Comparison of ENCODE assay signal across 1 cellular context in genomic region chr3:23945903-23946751, GRCh38.
TF ChIP-seq lines count a peak whose summit lies in the region.

No MANE protein-coding gene starts in this region.

TF ChIP-seq in HepG2, 621 proteins besides CTCF, POLR2A, EP300 and RAD21 (continued from another document):
- TF ChIP-seq ZBTB49 (CRISPR knock-in tag; IDR thresholded peaks at IDR 0.05; ENCODE audit: borderline replicate concordance): no peak
- TF ChIP-seq EZH2 (conservative IDR thresholded peaks at IDR 0.05; ENCODE audit: low read depth, low read length): no peak
- TF ChIP-seq ZNF605 (CRISPR knock-in tag; IDR thresholded peaks at IDR 0.05): peak; percentile 97
- TF ChIP-seq ZNF136 (CRISPR knock-in tag; IDR thresholded peaks at IDR 0.05; ENCODE audit: low read depth): no peak
- TF ChIP-seq ZNF30 (CRISPR knock-in tag; IDR thresholded peaks at IDR 0.05): peak; percentile 59; the same call in 1 of the 2 replicates
- TF ChIP-seq, protein P1, sequence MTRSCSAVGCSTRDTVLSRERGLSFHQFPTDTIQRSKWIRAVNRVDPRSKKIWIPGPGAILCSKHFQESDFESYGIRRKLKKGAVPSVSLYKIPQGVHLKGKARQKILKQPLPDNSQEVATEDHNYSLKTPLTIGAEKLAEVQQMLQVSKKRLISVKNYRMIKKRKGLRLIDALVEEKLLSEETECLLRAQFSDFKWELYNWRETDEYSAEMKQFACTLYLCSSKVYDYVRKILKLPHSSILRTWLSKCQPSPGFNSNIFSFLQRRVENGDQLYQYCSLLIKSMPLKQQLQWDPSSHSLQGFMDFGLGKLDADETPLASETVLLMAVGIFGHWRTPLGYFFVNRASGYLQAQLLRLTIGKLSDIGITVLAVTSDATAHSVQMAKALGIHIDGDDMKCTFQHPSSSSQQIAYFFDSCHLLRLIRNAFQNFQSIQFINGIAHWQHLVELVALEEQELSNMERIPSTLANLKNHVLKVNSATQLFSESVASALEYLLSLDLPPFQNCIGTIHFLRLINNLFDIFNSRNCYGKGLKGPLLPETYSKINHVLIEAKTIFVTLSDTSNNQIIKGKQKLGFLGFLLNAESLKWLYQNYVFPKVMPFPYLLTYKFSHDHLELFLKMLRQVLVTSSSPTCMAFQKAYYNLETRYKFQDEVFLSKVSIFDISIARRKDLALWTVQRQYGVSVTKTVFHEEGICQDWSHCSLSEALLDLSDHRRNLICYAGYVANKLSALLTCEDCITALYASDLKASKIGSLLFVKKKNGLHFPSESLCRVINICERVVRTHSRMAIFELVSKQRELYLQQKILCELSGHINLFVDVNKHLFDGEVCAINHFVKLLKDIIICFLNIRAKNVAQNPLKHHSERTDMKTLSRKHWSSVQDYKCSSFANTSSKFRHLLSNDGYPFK (CRISPR knock-in tag; IDR thresholded peaks at IDR 0.05; ENCODE audit: borderline replicate concordance): no peak
- TF ChIP-seq, protein P2, sequence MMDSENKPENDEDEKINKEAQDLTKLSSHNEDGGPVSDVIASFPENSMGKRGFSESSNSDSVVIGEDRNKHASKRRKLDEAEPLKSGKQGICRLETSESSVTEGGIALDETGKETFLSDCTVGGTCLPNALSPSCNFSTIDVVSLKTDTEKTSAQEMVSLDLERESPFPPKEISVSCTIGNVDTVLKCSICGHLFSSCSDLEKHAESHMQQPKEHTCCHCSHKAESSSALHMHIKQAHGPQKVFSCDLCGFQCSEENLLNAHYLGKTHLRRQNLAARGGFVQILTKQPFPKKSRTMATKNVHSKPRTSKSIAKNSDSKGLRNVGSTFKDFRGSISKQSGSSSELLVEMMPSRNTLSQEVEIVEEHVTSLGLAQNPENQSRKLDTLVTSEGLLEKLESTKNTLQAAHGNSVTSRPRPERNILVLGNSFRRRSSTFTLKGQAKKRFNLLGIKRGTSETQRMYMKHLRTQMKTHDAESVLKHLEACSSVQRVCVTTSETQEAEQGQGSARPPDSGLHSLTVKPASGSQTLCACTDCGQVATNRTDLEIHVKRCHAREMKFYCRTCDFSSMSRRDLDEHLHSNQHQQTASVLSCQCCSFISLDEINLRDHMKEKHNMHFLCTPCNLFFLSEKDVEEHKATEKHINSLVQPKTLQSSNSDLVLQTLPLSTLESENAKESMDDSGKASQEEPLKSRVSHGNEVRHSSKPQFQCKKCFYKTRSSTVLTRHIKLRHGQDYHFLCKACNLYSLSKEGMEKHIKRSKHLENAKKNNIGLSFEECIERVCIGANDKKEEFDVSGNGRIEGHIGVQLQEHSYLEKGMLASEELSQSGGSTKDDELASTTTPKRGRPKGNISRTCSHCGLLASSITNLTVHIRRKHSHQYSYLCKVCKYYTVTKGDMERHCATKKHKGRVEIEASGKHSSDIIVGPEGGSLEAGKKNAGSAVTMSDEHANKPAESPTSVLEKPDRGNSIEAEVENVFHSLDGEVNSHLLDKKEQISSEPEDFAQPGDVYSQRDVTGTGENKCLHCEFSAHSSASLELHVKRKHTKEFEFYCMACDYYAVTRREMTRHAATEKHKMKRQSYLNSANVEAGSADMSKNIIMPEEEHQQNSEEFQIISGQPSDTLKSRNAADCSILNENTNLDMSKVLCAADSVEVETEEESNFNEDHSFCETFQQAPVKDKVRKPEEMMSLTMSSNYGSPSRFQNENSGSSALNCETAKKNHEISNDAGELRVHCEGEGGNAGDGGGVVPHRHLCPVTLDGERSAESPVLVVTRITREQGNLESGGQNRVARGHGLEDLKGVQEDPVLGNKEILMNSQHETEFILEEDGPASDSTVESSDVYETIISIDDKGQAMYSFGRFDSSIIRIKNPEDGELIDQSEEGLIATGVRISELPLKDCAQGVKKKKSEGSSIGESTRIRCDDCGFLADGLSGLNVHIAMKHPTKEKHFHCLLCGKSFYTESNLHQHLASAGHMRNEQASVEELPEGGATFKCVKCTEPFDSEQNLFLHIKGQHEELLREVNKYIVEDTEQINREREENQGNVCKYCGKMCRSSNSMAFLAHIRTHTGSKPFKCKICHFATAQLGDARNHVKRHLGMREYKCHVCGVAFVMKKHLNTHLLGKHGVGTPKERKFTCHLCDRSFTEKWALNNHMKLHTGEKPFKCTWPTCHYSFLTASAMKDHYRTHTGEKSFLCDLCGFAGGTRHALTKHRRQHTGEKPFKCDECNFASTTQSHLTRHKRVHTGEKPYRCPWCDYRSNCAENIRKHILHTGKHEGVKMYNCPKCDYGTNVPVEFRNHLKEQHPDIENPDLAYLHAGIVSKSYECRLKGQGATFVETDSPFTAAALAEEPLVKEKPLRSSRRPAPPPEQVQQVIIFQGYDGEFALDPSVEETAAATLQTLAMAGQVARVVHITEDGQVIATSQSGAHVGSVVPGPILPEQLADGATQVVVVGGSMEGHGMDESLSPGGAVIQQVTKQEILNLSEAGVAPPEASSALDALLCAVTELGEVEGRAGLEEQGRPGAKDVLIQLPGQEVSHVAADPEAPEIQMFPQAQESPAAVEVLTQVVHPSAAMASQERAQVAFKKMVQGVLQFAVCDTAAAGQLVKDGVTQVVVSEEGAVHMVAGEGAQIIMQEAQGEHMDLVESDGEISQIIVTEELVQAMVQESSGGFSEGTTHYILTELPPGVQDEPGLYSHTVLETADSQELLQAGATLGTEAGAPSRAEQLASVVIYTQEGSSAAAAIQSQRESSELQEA (CRISPR knock-in tag; IDR thresholded peaks at IDR 0.05; ENCODE audit: not compliant biosample characterization): peak; percentile 95
- TF ChIP-seq HDAC6 (IDR thresholded peaks at IDR 0.05; ENCODE audit: low read depth, low read length): no peak
- TF ChIP-seq RELA (CRISPR knock-in tag; IDR thresholded peaks at IDR 0.05): no peak
- no peak for TF ChIP-seq ADNP (CRISPR knock-in tag; IDR thresholded peaks at IDR 0.05)
- TF ChIP-seq PHF5A (CRISPR knock-in tag; IDR thresholded peaks at IDR 0.05; ENCODE audit: low read depth, unreplicated experiment): no peak
- peak; percentile 92; the same call in 1 of the 2 replicates for TF ChIP-seq ZFP82 (CRISPR knock-in tag; IDR thresholded peaks at IDR 0.05; ENCODE audit: borderline replicate concordance)
- TF ChIP-seq FOXA3 (CRISPR knock-in tag; IDR thresholded peaks at IDR 0.05): no peak
- no peak for TF ChIP-seq ZNF180 (CRISPR knock-in tag; IDR thresholded peaks at IDR 0.05; ENCODE audit: borderline replicate concordance, low read depth)
- TF ChIP-seq, protein P3, sequence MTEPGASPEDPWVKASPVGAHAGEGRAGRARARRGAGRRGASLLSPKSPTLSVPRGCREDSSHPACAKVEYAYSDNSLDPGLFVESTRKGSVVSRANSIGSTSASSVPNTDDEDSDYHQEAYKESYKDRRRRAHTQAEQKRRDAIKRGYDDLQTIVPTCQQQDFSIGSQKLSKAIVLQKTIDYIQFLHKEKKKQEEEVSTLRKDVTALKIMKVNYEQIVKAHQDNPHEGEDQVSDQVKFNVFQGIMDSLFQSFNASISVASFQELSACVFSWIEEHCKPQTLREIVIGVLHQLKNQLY (CRISPR knock-in tag; IDR thresholded peaks at IDR 0.05): peak; percentile 53; the same call in 1 of the 2 replicates
- no peak for TF ChIP-seq ZNF24 (IDR thresholded peaks at IDR 0.05)
- peak; percentile 54; the same call in 1 of the 2 replicates for TF ChIP-seq POLR2AphosphoS5 (IDR thresholded peaks at IDR 0.05; ENCODE audit: low read depth, low read length)
- TF ChIP-seq ZBTB3 (CRISPR knock-in tag; IDR thresholded peaks at IDR 0.05; ENCODE audit: borderline replicate concordance, low read depth): no peak
- TF ChIP-seq, protein P4, sequence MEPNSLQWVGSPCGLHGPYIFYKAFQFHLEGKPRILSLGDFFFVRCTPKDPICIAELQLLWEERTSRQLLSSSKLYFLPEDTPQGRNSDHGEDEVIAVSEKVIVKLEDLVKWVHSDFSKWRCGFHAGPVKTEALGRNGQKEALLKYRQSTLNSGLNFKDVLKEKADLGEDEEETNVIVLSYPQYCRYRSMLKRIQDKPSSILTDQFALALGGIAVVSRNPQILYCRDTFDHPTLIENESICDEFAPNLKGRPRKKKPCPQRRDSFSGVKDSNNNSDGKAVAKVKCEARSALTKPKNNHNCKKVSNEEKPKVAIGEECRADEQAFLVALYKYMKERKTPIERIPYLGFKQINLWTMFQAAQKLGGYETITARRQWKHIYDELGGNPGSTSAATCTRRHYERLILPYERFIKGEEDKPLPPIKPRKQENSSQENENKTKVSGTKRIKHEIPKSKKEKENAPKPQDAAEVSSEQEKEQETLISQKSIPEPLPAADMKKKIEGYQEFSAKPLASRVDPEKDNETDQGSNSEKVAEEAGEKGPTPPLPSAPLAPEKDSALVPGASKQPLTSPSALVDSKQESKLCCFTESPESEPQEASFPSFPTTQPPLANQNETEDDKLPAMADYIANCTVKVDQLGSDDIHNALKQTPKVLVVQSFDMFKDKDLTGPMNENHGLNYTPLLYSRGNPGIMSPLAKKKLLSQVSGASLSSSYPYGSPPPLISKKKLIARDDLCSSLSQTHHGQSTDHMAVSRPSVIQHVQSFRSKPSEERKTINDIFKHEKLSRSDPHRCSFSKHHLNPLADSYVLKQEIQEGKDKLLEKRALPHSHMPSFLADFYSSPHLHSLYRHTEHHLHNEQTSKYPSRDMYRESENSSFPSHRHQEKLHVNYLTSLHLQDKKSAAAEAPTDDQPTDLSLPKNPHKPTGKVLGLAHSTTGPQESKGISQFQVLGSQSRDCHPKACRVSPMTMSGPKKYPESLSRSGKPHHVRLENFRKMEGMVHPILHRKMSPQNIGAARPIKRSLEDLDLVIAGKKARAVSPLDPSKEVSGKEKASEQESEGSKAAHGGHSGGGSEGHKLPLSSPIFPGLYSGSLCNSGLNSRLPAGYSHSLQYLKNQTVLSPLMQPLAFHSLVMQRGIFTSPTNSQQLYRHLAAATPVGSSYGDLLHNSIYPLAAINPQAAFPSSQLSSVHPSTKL (CRISPR knock-in tag; IDR thresholded peaks at IDR 0.05): peak; percentile 44; the same call in 1 of the 2 replicates
- peak; percentile 49; the same call in 1 of the 2 replicates for TF ChIP-seq POGZ (CRISPR knock-in tag; IDR thresholded peaks at IDR 0.05)
- TF ChIP-seq, protein P5, sequence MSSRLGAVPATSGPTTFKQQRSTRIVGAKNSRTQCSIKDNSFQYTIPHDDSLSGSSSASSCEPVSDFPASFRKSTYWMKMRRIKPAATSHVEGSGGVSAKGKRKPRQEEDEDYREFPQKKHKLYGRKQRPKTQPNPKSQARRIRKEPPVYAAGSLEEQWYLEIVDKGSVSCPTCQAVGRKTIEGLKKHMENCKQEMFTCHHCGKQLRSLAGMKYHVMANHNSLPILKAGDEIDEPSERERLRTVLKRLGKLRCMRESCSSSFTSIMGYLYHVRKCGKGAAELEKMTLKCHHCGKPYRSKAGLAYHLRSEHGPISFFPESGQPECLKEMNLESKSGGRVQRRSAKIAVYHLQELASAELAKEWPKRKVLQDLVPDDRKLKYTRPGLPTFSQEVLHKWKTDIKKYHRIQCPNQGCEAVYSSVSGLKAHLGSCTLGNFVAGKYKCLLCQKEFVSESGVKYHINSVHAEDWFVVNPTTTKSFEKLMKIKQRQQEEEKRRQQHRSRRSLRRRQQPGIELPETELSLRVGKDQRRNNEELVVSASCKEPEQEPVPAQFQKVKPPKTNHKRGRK (CRISPR knock-in tag; IDR thresholded peaks at IDR 0.05): 0 out of 2 replicates have a peak, but pooled peaks have one; percentile 46
- TF ChIP-seq KMT2B (CRISPR knock-in tag; IDR thresholded peaks at IDR 0.05): peak; percentile 88
- no peak for TF ChIP-seq PRPF4 (IDR thresholded peaks at IDR 0.05; ENCODE audit: low read depth, low read length, poor library complexity, severe bottlenecking)
- TF ChIP-seq CAMTA2 (CRISPR knock-in tag; IDR thresholded peaks at IDR 0.05; ENCODE audit: borderline replicate concordance): no peak
- TF ChIP-seq ZNF574 (CRISPR knock-in tag; IDR thresholded peaks at IDR 0.05): peak; percentile 27; the same call in 1 of the 2 replicates
